10 cellular contexts compared by ENCODE assay signal in genomic region chr3:80771085-80771484, GRCh38.
DNase-seq lines count a peak whose midpoint lies in the region; ATAC-seq, FAIRE-seq and TF ChIP-seq lines count a peak whose summit lies in the region.
"Had no signal": no experiment of that assay in that cellular context is flagged by ENCODE, and none has a peak within 500 bp of the region (broad histone marks: within the 10 kb centered on the region; RNA-seq: fewer than 3 reads in every experiment).

No MANE protein-coding gene starts in this region.

- no peak for TF ChIP-seq CTCF in BE2C (IDR thresholded peaks at IDR 0.05; ENCODE audit: low read depth, low read length)
- no peak for TF ChIP-seq CTCF in H9 (conservative IDR thresholded peaks at IDR 0.05)
- no peak for TF ChIP-seq CTCF in hepatocyte (IDR thresholded peaks at IDR 0.05; ENCODE audit: poor library complexity)
- no peak for TF ChIP-seq CTCF in gastrocnemius medialis (IDR thresholded peaks at IDR 0.05 in 4 of 5, conservative IDR thresholded peaks at IDR 0.05 in 1 of 5)

- peaks cover 4% of the 10 kb centered on the region for H3K23me2 ChIP-seq in H9 (ENCODE audit: insufficient read length, low read depth, low read length, poor library complexity, severe bottlenecking)

- H3K79me2 ChIP-seq in H9 (ENCODE audit: insufficient read depth, low read length), result no peaks in the 10 kb centered on the region
- no peaks in the 10 kb centered on the region for H3K79me2 ChIP-seq in hepatocyte

- H2AFZ ChIP-seq in H9 (ENCODE audit: low read length), result peak overlapping the region; percentile 10
- H2AFZ ChIP-seq in hepatocyte, result no peak overlapping the region

- peak; percentile 84 for ATAC-seq in SK-N-SH treated with all-trans-retinoic acid at 6 μM for 48 hours
- ATAC-seq in gastrocnemius medialis, result no peak
- ATAC-seq: CD8-positive, alpha-beta T cell had no signal

- H3K4me1 ChIP-seq in BE2C, result 0 out of 2 replicates have a peak, but pooled peaks cover 3% of the 10 kb centered on the region
- no peaks in the 10 kb centered on the region for H3K4me1 ChIP-seq in H9 (ENCODE audit: insufficient read depth, low read length)
- no peaks in the 10 kb centered on the region for H3K4me1 ChIP-seq in hepatocyte (ENCODE audit: insufficient read depth)
- H3K4me1 ChIP-seq in gastrocnemius medialis, result no peaks in the 10 kb centered on the region

- H3K14ac ChIP-seq in H9 (ENCODE audit: insufficient read depth, low read length), result no peak overlapping the region

- H3K27ac ChIP-seq in H9 (ENCODE audit: insufficient read length, low read depth, low read length) (no peak overlapping the region), hepatocyte (no peak overlapping the region), gastrocnemius medialis (no peak overlapping the region)

- H3K23ac ChIP-seq in H9 (ENCODE audit: insufficient read length, low read depth, low read length), result no peak overlapping the region

- no peaks in the 10 kb centered on the region for H3K27me3 ChIP-seq in BE2C
- no peaks in the 10 kb centered on the region for H3K27me3 ChIP-seq in H9 (ENCODE audit: insufficient read depth, low read length)
- H3K27me3 ChIP-seq in hepatocyte, result no peaks in the 10 kb centered on the region
- no peaks in the 10 kb centered on the region for H3K27me3 ChIP-seq in gastrocnemius medialis

- peaks cover 0 to 2% (median 0%) of the 10 kb centered on the region in 3 experiments; a peak in 3 of 7 replicates for H3K36me3 Mint-ChIP-seq in H9 (ENCODE audit: insufficient read depth in 1 of 3, low read depth in 3 of 3)
- H3K36me3 Mint-ChIP-seq: CD8-positive, alpha-beta T cell had no signal

- H4K20me1 ChIP-seq in H9 (ENCODE audit: control insufficient read depth, insufficient read depth, insufficient read length) (no peaks in the 10 kb centered on the region), hepatocyte (ENCODE audit: insufficient read depth, poor library complexity, severe bottlenecking) (no peaks in the 10 kb centered on the region)

- no peak overlapping the region for H3K56ac ChIP-seq in H9 (ENCODE audit: insufficient read length, low read depth, low read length)

- in situ Hi-C loops in gastrocnemius medialis (cut with MboI; ENCODE audit: low sequenced_read_pairs in 4 of 4), result no loop called here

- H2BK5ac ChIP-seq in H9 (ENCODE audit: insufficient read length, low read length), result no peak overlapping the region

- no peak for FAIRE-seq in GM12892 (lab: Jason Lieb, UNC)

- no peak overlapping the region for H3T11ph ChIP-seq in H9 (ENCODE audit: low read length)

- no peak for TF ChIP-seq POLR2A in gastrocnemius medialis (IDR thresholded peaks at IDR 0.05)
- TF ChIP-seq POLR2A in GM12892 (IDR thresholded peaks at IDR 0.05; ENCODE audit: low read depth, low read length), result no peak

- no peaks in the 10 kb centered on the region for H3K79me1 ChIP-seq in H9 (ENCODE audit: insufficient read depth, low read depth, low read length, poor library complexity, severe bottlenecking)

- peak; percentile 90 for DNase-seq in BE2C
- DNase-seq in H9, result no peak
- DNase-seq in hepatocyte (ENCODE audit: low spot score), result peak; percentile 12
- no peak for DNase-seq in stimulated activated CD4-positive, alpha-beta T cell treated with anti-CD3 and anti-CD28 coated beads, Interleukin-4, amount 100 ng/mL, for 24 hours
- DNase-seq in gastrocnemius medialis, result no peak
- no peak for DNase-seq in NCI-H2196 (lab: John Stamatoyannopoulos, UW; ENCODE audit: unreplicated experiment)
- DNase-seq in GM12892 (ENCODE audit: insufficient read length), result no peak
- DNase-seq: CD8-positive, alpha-beta T cell; NCI-H2171 treated with DMSO at 0.1 percent for 48 hours had no signal

- no peak overlapping the region for H3K18ac ChIP-seq in H9 (ENCODE audit: insufficient read length, low read depth, low read length)

- no peak overlapping the region for H2BK120ac ChIP-seq in H9 (ENCODE audit: low read depth, low read length, poor library complexity, severe bottlenecking)

- no peak overlapping the region for H4K91ac ChIP-seq in H9 (ENCODE audit: insufficient read length, low read depth, low read length)

- no peak overlapping the region for H2BK15ac ChIP-seq in H9 (ENCODE audit: low read depth, low read length)

- no peaks in the 10 kb centered on the region for H3K9me2 ChIP-seq in hepatocyte (replicated peaks; ENCODE audit: insufficient read depth)

- no peak overlapping the region for H3K4me2 ChIP-seq in H9 (ENCODE audit: insufficient read depth, insufficient read length, low read length)
- H3K4me2 ChIP-seq in hepatocyte, result no peak overlapping the region

- no peak overlapping the region for H3K4me3 Mint-ChIP-seq in H9
- H3K4me3 Mint-ChIP-seq: CD8-positive, alpha-beta T cell had no signal

- H3K9ac ChIP-seq in H9 (ENCODE audit: extremely low read depth, insufficient read length, low read length), result no peak overlapping the region

- no peaks in the 10 kb centered on the region for H3K27me3 Mint-ChIP-seq in H9 (ENCODE audit: low read depth)

- H4K8ac ChIP-seq in H9 (replicated peaks; ENCODE audit: insufficient read length, low read depth, low read length), result no peak overlapping the region

- no peak overlapping the region for H2BK12ac ChIP-seq in H9 (ENCODE audit: insufficient read length, low read depth, low read length)

- H3K27ac Mint-ChIP-seq in H9, result no peak overlapping the region
- H3K27ac Mint-ChIP-seq: CD8-positive, alpha-beta T cell had no signal

- H3K36me3 ChIP-seq in BE2C (no peaks in the 10 kb centered on the region), hepatocyte (replicated peaks; ENCODE audit: insufficient read depth, low read depth) (no peaks in the 10 kb centered on the region), gastrocnemius medialis (no peaks in the 10 kb centered on the region)

- no peaks in the 10 kb centered on the region; a peak in 2 of 5 replicates for H3K9me3 Mint-ChIP-seq in H9

- H3K9me3 ChIP-seq in BE2C, result no peaks in the 10 kb centered on the region
- no peaks in the 10 kb centered on the region for H3K9me3 ChIP-seq in H9 (ENCODE audit: control insufficient read depth, low read depth, low read length)
- no peaks in the 10 kb centered on the region for H3K9me3 ChIP-seq in hepatocyte (ENCODE audit: low read depth)
- H3K9me3 ChIP-seq in gastrocnemius medialis, result no peaks in the 10 kb centered on the region

- intact Hi-C loops in gastrocnemius medialis (cut with DNase I; ENCODE audit: low total_unique reads), result no loop called here

- no peak overlapping the region for H2AK5ac ChIP-seq in H9 (ENCODE audit: insufficient read length, low read length)

- H2BK20ac ChIP-seq in H9 (ENCODE audit: low read depth, low read length, poor library complexity, severe bottlenecking), result no peak overlapping the region

- H4K5ac ChIP-seq in H9 (ENCODE audit: insufficient read length, low read depth, low read length), result no peak overlapping the region

- H3K4me3 ChIP-seq in BE2C (ENCODE audit: low read depth, low read length) (peak overlapping the region; percentile 49), hepatocyte (no peak overlapping the region), gastrocnemius medialis (no peak overlapping the region)

- WGBS in H9 (ENCODE audit: extremely low coverage, insufficient read length, low lambda C conversion rate), result no CpG with 5 or more reads among the region's 7 CpGs
- WGBS in hepatocyte (ENCODE audit: low lambda C conversion rate, missing lambda C conversion rate), result 66% methylated on average over 7 of the region's 7 CpGs

- no peak overlapping the region for H3K4ac ChIP-seq in H9 (ENCODE audit: low read depth, low read length)

- 0 out of 4 replicates have a peak, but pooled peaks cover 0 to 3% of the 10 kb centered on the region in 2 experiments for H3K4me1 Mint-ChIP-seq in H9

TF ChIP-seq in SK-N-SH treated with all-trans-retinoic acid at 6 μM for 48 hours, 23 proteins besides CTCF, POLR2A, EP300 and RAD21:
- no peak for TF ChIP-seq GLIS3 (CRISPR knock-in tag; IDR thresholded peaks at IDR 0.05)
- TF ChIP-seq ISL1 (CRISPR knock-in tag; IDR thresholded peaks at IDR 0.05), result no peak
- no peak for TF ChIP-seq PATZ1 (CRISPR knock-in tag; IDR thresholded peaks at IDR 0.05; ENCODE audit: borderline replicate concordance)
- TF ChIP-seq OSR1 (CRISPR knock-in tag; IDR thresholded peaks at IDR 0.05), result no peak
- peak; percentile 32; the same call in 1 of the 2 replicates for TF ChIP-seq TCF4 (CRISPR knock-in tag; IDR thresholded peaks at IDR 0.05; ENCODE audit: borderline replicate concordance)

Comparison
In these comparisons a context has a peak if more than half of its experiments do, and no peak if none do; other contexts are left out.
1. DNase-seq: peak in BE2C (single experiment) and hepatocyte (single experiment); none in H9 (single experiment), stimulated activated CD4-positive, alpha-beta T cell treated with anti-CD3 and anti-CD28 coated beads, Interleukin-4, amount 100 ng/mL, for 24 hours (single experiment), gastrocnemius medialis (0 of 2), NCI-H2196 (single experiment) and GM12892 (single experiment).